8 cellular contexts compared by ENCODE assay signal in the genomic region with DNA sequence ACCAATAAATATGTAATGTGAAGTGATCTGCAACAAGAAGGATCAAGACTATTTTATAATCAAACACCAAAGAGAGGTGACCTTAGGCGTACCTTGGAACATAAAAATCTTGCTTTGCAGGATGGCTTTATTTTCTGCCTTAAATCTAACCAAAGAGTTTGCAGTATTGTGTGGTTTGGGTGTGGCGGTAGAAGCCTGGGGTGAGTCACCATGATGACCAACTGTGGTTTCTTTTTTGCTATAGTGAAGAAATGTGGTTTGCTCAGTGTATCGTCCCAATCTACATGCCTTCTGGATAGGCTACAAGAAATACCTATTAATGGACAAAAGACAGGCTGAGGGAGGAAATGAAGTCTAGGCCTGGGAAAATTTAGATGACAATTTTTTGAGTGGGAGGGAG. TPM values are rescaled to one million over a fixed set of nuclear protein-coding genes. Genes with fewer than 3 reads are reported as not detected.
DNase-seq lines count a peak whose midpoint lies in the region; ATAC-seq and TF ChIP-seq lines count a peak whose summit lies in the region.

No MANE protein-coding gene starts in this region.

- no peaks in the 10 kb centered on the region for H3K9me3 ChIP-seq in ovary

- in situ Hi-C loops in GM13977 (cut with MboI; ENCODE audit: low pct_unique_long_range_greater_than_20kb, low sequenced_read_pairs, unreplicated experiment) = no loop called here

- no peak for TF ChIP-seq CTCF in GM13977 (IDR thresholded peaks at IDR 0.05; ENCODE audit: extremely low read depth, insufficient read depth, missing control alignments)
- no peak for TF ChIP-seq CTCF in KMS-11 (conservative IDR thresholded peaks at IDR 0.05; ENCODE audit: low read depth, low read length)
- no peak for TF ChIP-seq CTCF in ovary (IDR thresholded peaks at IDR 0.05)

- H3K27ac Mint-ChIP-seq in activated CD8-positive, alpha-beta T cell treated with anti-CD3 and anti-CD28 coated beads, Interleukin-2, amount 10 ng/mL, durations not matched to agents 7 days and 5 days = peak overlapping the region; percentile 36

- H3K79me2 ChIP-seq in KMS-11 (ENCODE audit: insufficient read depth, low read depth) = no peaks in the 10 kb centered on the region

- TF ChIP-seq EP300 in ovary (IDR thresholded peaks at IDR 0.05) = no peak

- WGBS in ovary, 3 donors = 62 to 76% (median 64%) methylated on average over 3 of the region's 3 CpGs

- intact Hi-C loops in ovary (cut with DNase I) = no loop called here

- H3K27ac ChIP-seq in KMS-11 (peak overlapping the region; percentile 4; the same call in 1 of the 2 replicates), ovary (no peak overlapping the region)

- peak overlapping the region; percentile 85 for H3K4me2 ChIP-seq in KMS-11

- no peak for TF ChIP-seq POLR2A in ovary (IDR thresholded peaks at IDR 0.05)

- H3K4me1 ChIP-seq in KMS-11 (ENCODE audit: low read depth, poor library complexity, severe bottlenecking) = peaks cover 80% of the 10 kb centered on the region
- no peaks in the 10 kb centered on the region for H3K4me1 ChIP-seq in ovary (ENCODE audit: insufficient read depth)

- DNase-seq in GM13977 (ENCODE audit: low spot score) = peak; percentile 59
- peak; percentile 36 for DNase-seq in GOT3 (lab: John Stamatoyannopoulos, UW)
- peak; percentile 76 for DNase-seq in activated CD8-positive, alpha-beta T cell treated with anti-CD3 and anti-CD28 coated beads, Interleukin-2, amount 10 ng/mL, durations not matched to agents 7 days and 5 days
- peak; percentile 69 for DNase-seq in foreskin melanocyte
- no peak for DNase-seq in effector CD4-positive, alpha-beta T cell
- no peak for DNase-seq in ovary
- DNase-seq in superior temporal gyrus (ENCODE audit: extremely low spot score) = no peak

- H3K36me3 ChIP-seq in KMS-11 (ENCODE audit: insufficient read depth) = no peaks in the 10 kb centered on the region
- no peaks in the 10 kb centered on the region for H3K36me3 ChIP-seq in ovary

- H3K9me3 Mint-ChIP-seq in activated CD8-positive, alpha-beta T cell treated with anti-CD3 and anti-CD28 coated beads, Interleukin-2, amount 10 ng/mL, durations not matched to agents 7 days and 5 days (ENCODE audit: insufficient read depth) = no peaks in the 10 kb centered on the region

- POLR2A ChIA-PET in activated CD8-positive, alpha-beta T cell treated with anti-CD3 and anti-CD28 coated beads, Interleukin-2, amount 10 ng/mL, durations not matched to agents 7 days and 5 days (lab: Charles Lee) = no interaction called here

- no peak overlapping the region for H3K4me3 ChIP-seq in KMS-11 (IDR thresholded peaks at IDR 0.05; ENCODE audit: insufficient read depth, low read depth, low read length)
- H3K4me3 ChIP-seq in ovary = no peak overlapping the region

- peak; percentile 11 for ATAC-seq in activated CD8-positive, alpha-beta T cell treated with anti-CD3 and anti-CD28 coated beads, Interleukin-2, amount 10 ng/mL, durations not matched to agents 7 days and 5 days

- H3K27me3 Mint-ChIP-seq in activated CD8-positive, alpha-beta T cell treated with anti-CD3 and anti-CD28 coated beads, Interleukin-2, amount 10 ng/mL, durations not matched to agents 7 days and 5 days (ENCODE audit: low read depth) = peaks cover 42% of the 10 kb centered on the region

- no peaks in the 10 kb centered on the region for H4K20me1 ChIP-seq in KMS-11 (ENCODE audit: insufficient read depth)

- 0 out of 2 replicates have a peak overlapping the region, but pooled peaks have one; percentile 5 for H2AFZ ChIP-seq in KMS-11 (ENCODE audit: low read depth)

- CTCF ChIA-PET in activated CD8-positive, alpha-beta T cell treated with anti-CD3 and anti-CD28 coated beads, Interleukin-2, amount 10 ng/mL, durations not matched to agents 7 days and 5 days (lab: Charles Lee) = interaction anchor here (0.7 to 1.0 kb wide), 2 partner anchors 30 to 46 kb away, joined by 3 read pairs; no protein-coding TSS in a partner anchor

- no peaks in the 10 kb centered on the region for H3K27me3 ChIP-seq in KMS-11 (ENCODE audit: insufficient read depth, low read depth)
- no peaks in the 10 kb centered on the region for H3K27me3 ChIP-seq in ovary

- peaks cover 52% of the 10 kb centered on the region for H3K4me1 Mint-ChIP-seq in activated CD8-positive, alpha-beta T cell treated with anti-CD3 and anti-CD28 coated beads, Interleukin-2, amount 10 ng/mL, durations not matched to agents 7 days and 5 days (ENCODE audit: low read depth)

- no peak overlapping the region for H3K9ac ChIP-seq in KMS-11

- H3K36me3 Mint-ChIP-seq in activated CD8-positive, alpha-beta T cell treated with anti-CD3 and anti-CD28 coated beads, Interleukin-2, amount 10 ng/mL, durations not matched to agents 7 days and 5 days (ENCODE audit: low read depth) = no peaks in the 10 kb centered on the region

- peak overlapping the region; percentile 32 for H3K4me3 Mint-ChIP-seq in activated CD8-positive, alpha-beta T cell treated with anti-CD3 and anti-CD28 coated beads, Interleukin-2, amount 10 ng/mL, durations not matched to agents 7 days and 5 days

RNA-seq across cellular contexts. Expression of gene CAST, which starts 5.1 kb away (rescaled TPM):
- total RNA-seq in activated CD8-positive, alpha-beta T cell treated with anti-CD3 and anti-CD28 coated beads, Interleukin-2, amount 10 ng/mL, durations not matched to agents 7 days and 5 days = 100 to 1,000 TPM; 149 to 152 TPM
- total RNA-seq in ovary = 100 to 1,000 TPM; 119 to 218 (median 173) TPM
- 100 to 1,000 TPM in 1 of 2 donors, 10 to 100 TPM in 1; 61.2 to 276 TPM for polyA plus RNA-seq in ovary

Comparison
In these comparisons a context has a peak if more than half of its experiments do, and no peak if none do; other contexts are left out.
1. DNase-seq: peak in GM13977 (single experiment), GOT3 (single experiment), activated CD8-positive, alpha-beta T cell treated with anti-CD3 and anti-CD28 coated beads, Interleukin-2, amount 10 ng/mL, durations not matched to agents 7 days and 5 days (single experiment) and foreskin melanocyte (single experiment); none in effector CD4-positive, alpha-beta T cell (single experiment), ovary (0 of 5) and superior temporal gyrus (single experiment).